ENCODE assay signal across 20 cellular contexts in genomic region chr18:25661836-25662235, GRCh38.
DNase-seq lines count a peak whose midpoint lies in the region; TF ChIP-seq lines count a peak whose summit lies in the region.
"Had no signal": no experiment of that assay in that cellular context is flagged by ENCODE, and none has a peak within 500 bp of the region (broad histone marks: within the 10 kb centered on the region; RNA-seq: fewer than 3 reads in every experiment).

No MANE protein-coding gene starts in this region.

- H3K4me1 ChIP-seq in hepatocyte (ENCODE audit: insufficient read depth) (no peaks in the 10 kb centered on the region), PC-9 (replicated peaks; ENCODE audit: insufficient read depth) (no peaks in the 10 kb centered on the region)
- H3K4me1 ChIP-seq: BE2C had no signal

- H3K27me3 ChIP-seq in hepatocyte, result no peaks in the 10 kb centered on the region
- H3K27me3 ChIP-seq in PC-9 (ENCODE audit: insufficient read depth, low read depth), result no peaks in the 10 kb centered on the region; the same call in 1 of the 2 replicates
- H3K27me3 ChIP-seq: BE2C had no signal

- H2AFZ ChIP-seq in hepatocyte (no peak overlapping the region), PC-9 (no peak overlapping the region)

- peaks cover 18% of the 10 kb centered on the region for H3K4me1 Mint-ChIP-seq in nephron progenitor cell
- H3K4me1 Mint-ChIP-seq in activated CD4-positive, alpha-beta memory T cell treated with anti-CD3 and anti-CD28 coated beads for 36 hours (ENCODE audit: low read depth), result no peaks in the 10 kb centered on the region
- H3K4me1 Mint-ChIP-seq: CD4-positive, CD25-positive, alpha-beta regulatory T cell had no signal

- 48% methylated on average over 6 of the region's 6 CpGs for whole genome bisulfite sequencing in hepatocyte (ENCODE audit: low lambda C conversion rate, missing lambda C conversion rate)

- H3K4me3 Mint-ChIP-seq in nephron progenitor cell, result peak overlapping the region; percentile 10
- no peak overlapping the region for H3K4me3 Mint-ChIP-seq in activated CD4-positive, alpha-beta memory T cell treated with anti-CD3 and anti-CD28 coated beads for 36 hours
- H3K4me3 Mint-ChIP-seq: CD4-positive, CD25-positive, alpha-beta regulatory T cell had no signal

- peak overlapping the region; percentile 43 for H3K4me2 ChIP-seq in hepatocyte
- H3K4me2 ChIP-seq in PC-9, result no peak overlapping the region

- no peaks in the 10 kb centered on the region for H3F3A ChIP-seq in PC-9 (ENCODE audit: insufficient read depth, low read depth)

- no peaks in the 10 kb centered on the region for H3K36me3 Mint-ChIP-seq in nephron progenitor cell (ENCODE audit: low read depth)
- no peaks in the 10 kb centered on the region for H3K36me3 Mint-ChIP-seq in activated CD4-positive, alpha-beta memory T cell treated with anti-CD3 and anti-CD28 coated beads for 36 hours
- H3K36me3 Mint-ChIP-seq: CD4-positive, CD25-positive, alpha-beta regulatory T cell had no signal

- H3K9me2 ChIP-seq in hepatocyte (replicated peaks; ENCODE audit: insufficient read depth), result no peaks in the 10 kb centered on the region
- H3K9me2 ChIP-seq in PC-9 (ENCODE audit: insufficient read depth), result no peaks in the 10 kb centered on the region

- DNase-seq in EH (ENCODE audit: low read depth) (peak; percentile 35), amniotic epithelial cell (ENCODE audit: low read depth) (peak; percentile 4), hepatocyte (ENCODE audit: low spot score) (no peak), nephron progenitor cell (no peak), NCI-H524 treated with DMSO at 0.1 percent for 48 hours (lab: John Stamatoyannopoulos, UW) (no peak), medulla oblongata (ENCODE audit: extremely low spot score) (no peak), PC-9 (no peak)
- DNase-seq in activated CD4-positive, alpha-beta memory T cell treated with anti-CD3 and anti-CD28 coated beads for 36 hours, result no peak
- DNase-seq: BE2C; CD4-positive, CD25-positive, alpha-beta regulatory T cell; COR-L47; KBM-7; NCI-H1105 treated with DMSO at 0.1 percent for 48 hours; NCI-H1694; NCI-H2081 treated with DMSO at 0.1 percent for 48 hours; NCI-H774; OCI-M1; RPMI8226; SHP77 treated with DMSO at 0.1 percent for 48 hours had no signal

- CTCF ChIA-PET in activated CD4-positive, alpha-beta memory T cell treated with anti-CD3 and anti-CD28 coated beads for 36 hours (lab: Charles Lee), result no interaction called here
- CTCF ChIA-PET in PC-9 (lab: Charles Lee), result no interaction called here

- H3K9me3 Mint-ChIP-seq in nephron progenitor cell, result no peaks in the 10 kb centered on the region
- no peaks in the 10 kb centered on the region for H3K9me3 Mint-ChIP-seq in activated CD4-positive, alpha-beta memory T cell treated with anti-CD3 and anti-CD28 coated beads for 36 hours

- H4K20me1 ChIP-seq in hepatocyte (ENCODE audit: insufficient read depth, poor library complexity, severe bottlenecking), result no peaks in the 10 kb centered on the region
- no peaks in the 10 kb centered on the region for H4K20me1 ChIP-seq in PC-9 (ENCODE audit: insufficient read depth)

- H3K27ac Mint-ChIP-seq in nephron progenitor cell, result peak overlapping the region; percentile 5
- H3K27ac Mint-ChIP-seq in activated CD4-positive, alpha-beta memory T cell treated with anti-CD3 and anti-CD28 coated beads for 36 hours, result no peak overlapping the region

- no peak overlapping the region for H3K4me3 ChIP-seq in hepatocyte
- no peak overlapping the region for H3K4me3 ChIP-seq in PC-9

- H3K79me2 ChIP-seq in hepatocyte (no peaks in the 10 kb centered on the region), PC-9 (ENCODE audit: low read depth) (no peaks in the 10 kb centered on the region)

- TF ChIP-seq CTCF in hepatocyte (IDR thresholded peaks at IDR 0.05; ENCODE audit: poor library complexity) (no peak), nephron progenitor cell (IDR thresholded peaks at IDR 0.05) (no peak), PC-9 (conservative IDR thresholded peaks at IDR 0.05) (no peak)

- no TSS peak for BruUV-seq in PC-9 (replicated peaks; lab: Mats Ljungman, UMichigan)

- POLR2A ChIA-PET in activated CD4-positive, alpha-beta memory T cell treated with anti-CD3 and anti-CD28 coated beads for 36 hours (lab: Charles Lee), result no interaction called here
- POLR2A ChIA-PET in PC-9 (lab: Charles Lee; ENCODE audit: unreplicated experiment), result no interaction called here

- intact Hi-C loops in activated CD4-positive, alpha-beta memory T cell treated with anti-CD3 and anti-CD28 coated beads for 36 hours (cut with micrococcal nuclease), result no loop called here
- intact Hi-C loops in PC-9 (cut with micrococcal nuclease; ENCODE audit: unreplicated experiment), result no loop called here

- H3K9me3 ChIP-seq in hepatocyte (ENCODE audit: low read depth) (no peaks in the 10 kb centered on the region), PC-9 (ENCODE audit: insufficient read depth, low read depth) (no peaks in the 10 kb centered on the region)
- H3K9me3 ChIP-seq: BE2C had no signal

- H3K27ac ChIP-seq in hepatocyte (no peak overlapping the region), PC-9 (no peak overlapping the region)
- H3K27ac ChIP-seq: 22Rv1 had no signal

- peaks cover 3% of the 10 kb centered on the region for H3K27me3 Mint-ChIP-seq in nephron progenitor cell (ENCODE audit: low read depth, poor library complexity)
- no peaks in the 10 kb centered on the region for H3K27me3 Mint-ChIP-seq in activated CD4-positive, alpha-beta memory T cell treated with anti-CD3 and anti-CD28 coated beads for 36 hours

- no peaks in the 10 kb centered on the region for H3K36me3 ChIP-seq in hepatocyte (replicated peaks; ENCODE audit: insufficient read depth, low read depth)
- no peaks in the 10 kb centered on the region for H3K36me3 ChIP-seq in PC-9 (ENCODE audit: low read depth)
- H3K36me3 ChIP-seq: BE2C had no signal

Comparison
In these comparisons a context has a peak if more than half of its experiments do, and no peak if none do; other contexts are left out.
1. DNase-seq: peak in EH (single experiment) and amniotic epithelial cell (single experiment); none in hepatocyte (single experiment), nephron progenitor cell (single experiment), activated CD4-positive, alpha-beta memory T cell treated with anti-CD3 and anti-CD28 coated beads for 36 hours (single experiment), NCI-H524 treated with DMSO at 0.1 percent for 48 hours (single experiment), medulla oblongata (single experiment) and PC-9 (0 of 2).